In the genomic region with DNA sequence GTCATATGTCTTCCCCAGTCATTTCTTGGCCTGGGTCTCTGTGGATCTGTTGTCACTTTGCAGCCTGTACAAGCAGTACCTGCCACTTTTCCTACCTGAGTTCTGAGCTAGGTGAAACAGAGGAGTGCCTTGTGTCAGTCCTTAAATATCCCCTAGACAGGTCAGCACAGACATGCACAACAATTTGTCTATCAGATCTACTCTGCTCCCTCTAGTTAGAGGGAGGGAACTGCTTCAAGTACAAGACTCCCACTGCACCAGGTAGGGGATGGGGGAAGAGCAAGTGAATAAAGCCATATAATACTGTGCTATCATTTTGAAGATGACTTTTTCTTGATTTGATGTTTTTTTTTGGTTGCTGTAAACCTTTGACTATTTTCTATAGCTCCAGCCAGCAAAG, we compare ENCODE assay signal across 22 cellular contexts.
"Had no signal": no experiment of that assay in that cellular context is flagged by ENCODE, and none has a peak within 500 bp of the region (broad histone marks: within the 10 kb centered on the region; RNA-seq: fewer than 3 reads in every experiment).

No MANE protein-coding gene starts in this region.

- DNase-seq: Karpas-422, KG1, MG63, NCI-H1092, NCI-H1105 treated with DMSO at 0.1 percent for 48 hours, NCI-H1417 treated with DMSO at 0.1 percent for 48 hours, NCI-H146, NCI-H1694 treated with DMSO at 0.1 percent for 48 hours, NCI-H1930, NCI-H2081, NCI-H2107, NCI-H2227 treated with DMSO at 0.1 percent for 48 hours, NCI-H524, NCI-H526 treated with DMSO at 0.1 percent for 48 hours, NCI-H774, Right ventricle myocardium superior, RPMI8226, SK-N-SH, SW 1271 had no signal

- H3K36me3 ChIP-seq: MG63 had no signal

- H3K9ac ChIP-seq: SK-N-SH had no signal

- H3K4me3 ChIP-seq: MG63 had no signal

- H3K9me3 ChIP-seq: MG63, SK-N-SH had no signal

- H3K27ac ChIP-seq: HL-60 had no signal

- H3K4me2 ChIP-seq: SK-N-SH had no signal

- H3K27me3 ChIP-seq: MG63 had no signal

- FAIRE-seq: HTR-8/SVneo, RCC 7860 had no signal
